In genomic region chr15:51965691-51966090, GRCh38 we compare ENCODE assay signal across 2 cellular contexts.
TF ChIP-seq lines count a peak whose summit lies in the region.

No MANE protein-coding gene starts in this region.

TF ChIP-seq in HepG2, 621 proteins besides CTCF, POLR2A, EP300 and RAD21:
- TF ChIP-seq CREB1 (IDR thresholded peaks at IDR 0.05) (peak; percentile 14; the same call in 1 of the 2 replicates), CREB1 (CRISPR knock-in tag; IDR thresholded peaks at IDR 0.05) (no peak), RBFOX2 (IDR thresholded peaks at IDR 0.05; ENCODE audit: low read depth, low read length) (0 out of 2 replicates have a peak, but pooled peaks have one; percentile 6), HIVEP1 (CRISPR knock-in tag; IDR thresholded peaks at IDR 0.05) (no peak)
TF ChIP-seq in HepG2: peak in this region for 2.

TF ChIP-seq in GM12878, 131 proteins besides CTCF, POLR2A, EP300 and RAD21:
- no peak for TF ChIP-seq ZBED1 (IDR thresholded peaks at IDR 0.05; ENCODE audit: borderline replicate concordance)
- no peak for TF ChIP-seq YBX1 (IDR thresholded peaks at IDR 0.05)
- TF ChIP-seq SREBF2 (IDR thresholded peaks at IDR 0.05; ENCODE audit: low read length), result no peak
- TF ChIP-seq DPF2 (IDR thresholded peaks at IDR 0.05), result no peak
- no peak for TF ChIP-seq NR2C2 (IDR thresholded peaks at IDR 0.05; ENCODE audit: borderline replicate concordance, control insufficient read depth, insufficient read length, low read depth)
- TF ChIP-seq PRDM15 (CRISPR knock-in tag; IDR thresholded peaks at IDR 0.05), result no peak
- TF ChIP-seq CREB1 (IDR thresholded peaks at IDR 0.05; ENCODE audit: low read depth), result no peak
- TF ChIP-seq RB1 (IDR thresholded peaks at IDR 0.05; ENCODE audit: borderline replicate concordance), result no peak
- no peak for TF ChIP-seq EZH2 (IDR thresholded peaks at IDR 0.05; ENCODE audit: borderline replicate concordance, control insufficient read depth, low read depth, low read length)
- TF ChIP-seq SIN3A (IDR thresholded peaks at IDR 0.05; ENCODE audit: low read depth, low read length), result no peak
- TF ChIP-seq GABPA (IDR thresholded peaks at IDR 0.05; ENCODE audit: low read depth), result no peak
- TF ChIP-seq SREBF1 (IDR thresholded peaks at IDR 0.05; ENCODE audit: low read length), result no peak
- no peak for TF ChIP-seq STAT1 (conservative IDR thresholded peaks at IDR 0.05)
- no peak for TF ChIP-seq IRF3 (IDR thresholded peaks at IDR 0.05)
- TF ChIP-seq ZBTB11 (CRISPR knock-in tag; IDR thresholded peaks at IDR 0.05), result no peak
- no peak for TF ChIP-seq ZNF207 (IDR thresholded peaks at IDR 0.05; ENCODE audit: borderline replicate concordance)
